ENCODE assay signal across 8 cellular contexts in the genomic region with DNA sequence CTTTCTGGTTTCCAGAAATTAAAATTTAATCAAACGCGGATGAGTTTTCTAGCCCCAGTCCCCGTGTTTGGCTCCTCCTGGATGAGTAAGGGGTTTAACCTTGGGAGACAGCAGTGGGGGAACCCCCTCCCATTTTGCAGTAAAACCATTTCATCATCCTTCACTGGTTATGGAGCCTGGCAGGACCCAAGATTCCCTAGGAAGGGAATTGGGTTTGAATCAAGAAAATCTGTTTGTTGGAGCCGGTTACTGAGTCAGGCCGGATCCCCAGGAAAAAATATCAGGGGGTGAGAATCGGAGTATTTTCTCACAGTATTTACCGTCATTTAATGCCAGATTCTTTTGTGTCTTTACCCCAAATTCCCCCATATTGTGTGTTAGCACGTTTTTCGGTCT. TPM values are rescaled to one million over a fixed set of nuclear protein-coding genes. Genes with fewer than 3 reads are reported as not detected.
A peak's percentile ranks its signal among the peaks of the same experiment; 100 is the strongest.
DNase-seq lines count a peak whose midpoint lies in the region; ATAC-seq and TF ChIP-seq lines count a peak whose summit lies in the region.

No MANE protein-coding gene starts in this region.

- WGBS in adrenal gland, 4 donors, result 0 to 1% (median 0%) methylated on average over 9 of the region's 9 CpGs
- whole genome bisulfite sequencing in liver, result 1% methylated on average over 9 of the region's 9 CpGs
- WGBS in tibial nerve, 2 donors, result 0% methylated on average over 9 of the region's 9 CpGs

- TF ChIP-seq CTCF in adrenal gland (IDR thresholded peaks at IDR 0.05) (no peak), liver (IDR thresholded peaks at IDR 0.05; ENCODE audit: low read depth, low read length, missing input control) (no peak), tibial nerve (IDR thresholded peaks at IDR 0.05) (no peak)

- no peaks in the 10 kb centered on the region for H3K27me3 Mint-ChIP-seq in activated naive CD4-positive, alpha-beta T cell treated with anti-CD3 and anti-CD28 coated beads for 36 hours (ENCODE audit: low read depth)

- H3K4me3 Mint-ChIP-seq in activated naive CD4-positive, alpha-beta T cell treated with anti-CD3 and anti-CD28 coated beads for 36 hours, result peak overlapping the region; percentile 95

- TF ChIP-seq POLR2A in adrenal gland (IDR thresholded peaks at IDR 0.05) (no peak), tibial nerve (IDR thresholded peaks at IDR 0.05) (no peak)

- H3K9me3 ChIP-seq in adrenal gland (replicated peaks in 1 of 3) (no peaks in the 10 kb centered on the region), liver (ENCODE audit: control insufficient read depth in 4 of 4, low read length in 3 of 4) (no peaks in the 10 kb centered on the region), tibial nerve (no peaks in the 10 kb centered on the region)

- H3K9me3 Mint-ChIP-seq in activated naive CD4-positive, alpha-beta T cell treated with anti-CD3 and anti-CD28 coated beads for 36 hours, result no peaks in the 10 kb centered on the region

- H3K36me3 ChIP-seq in adrenal gland (replicated peaks in 1 of 2) (no peaks in the 10 kb centered on the region), liver (ENCODE audit: control insufficient read depth in 4 of 4, insufficient read depth in 3 of 4, low read depth in 1 of 4, low read length in 3 of 4) (no peaks in the 10 kb centered on the region), tibial nerve (peaks cover 0 to 3% (median 0%) of the 10 kb centered on the region in 3 donors)

- H3K4me1 ChIP-seq in adrenal gland (replicated peaks in 1 of 2) (peaks cover 37 to 51% of the 10 kb centered on the region in 2 donors), liver (ENCODE audit: control insufficient read depth in 4 of 4, insufficient read depth in 4 of 4, low read length in 3 of 4) (peaks cover 11 to 38% (median 28%) of the 10 kb centered on the region in 4 donors), tibial nerve (peaks cover 0 to 58% (median 23%) of the 10 kb centered on the region in 4 donors)

- no peak for TF ChIP-seq RAD21 in liver (IDR thresholded peaks at IDR 0.05)

- H3K9ac ChIP-seq in liver (ENCODE audit: low read depth in 1 of 2, low read length in 2 of 2), result peak overlapping the region; percentile 65 to 83

- H3K27ac ChIP-seq in adrenal gland, result peak overlapping the region; percentile 88 to 99 (median 96)
- H3K27ac ChIP-seq in liver (ENCODE audit: low read depth in 1 of 2, low read length in 2 of 2), result peak overlapping the region; percentile 88 to 93
- peak overlapping the region; percentile 72 to 99 (median 97) for H3K27ac ChIP-seq in tibial nerve

- DNase-seq in activated naive CD4-positive, alpha-beta T cell treated with anti-CD3 and anti-CD28 coated beads for 36 hours, result peak; percentile 34
- no peak for DNase-seq in activated naive CD4-positive, alpha-beta T cell (lab: John Stamatoyannopoulos, UW)
- DNase-seq in adrenal gland (peak in 2 of 7 donors; percentile 19 to 22), tibial nerve (ENCODE audit: low spot score in 2 of 2) (no peak), GF-D8 (lab: John Stamatoyannopoulos, UW) (no peak)

- TF ChIP-seq EP300 in tibial nerve (IDR thresholded peaks at IDR 0.05), result no peak

- CTCF ChIA-PET in activated naive CD4-positive, alpha-beta T cell treated with anti-CD3 and anti-CD28 coated beads for 36 hours (lab: Charles Lee), result no interaction called here

- H3K27ac Mint-ChIP-seq in activated naive CD4-positive, alpha-beta T cell treated with anti-CD3 and anti-CD28 coated beads for 36 hours, result peak overlapping the region; percentile 96

- H3K4me3 ChIP-seq in adrenal gland, result peak overlapping the region; percentile 28 to 91 (median 71)
- H3K4me3 ChIP-seq in liver (ENCODE audit: low read depth in 1 of 3, low read length in 3 of 3), result peak overlapping the region; percentile 80 to 99 (median 90)
- peak overlapping the region; percentile 67 to 99 (median 96) for H3K4me3 ChIP-seq in tibial nerve

- H3K36me3 Mint-ChIP-seq in activated naive CD4-positive, alpha-beta T cell treated with anti-CD3 and anti-CD28 coated beads for 36 hours (ENCODE audit: low read depth), result peaks cover 23% of the 10 kb centered on the region

- peaks cover 63% of the 10 kb centered on the region for H3K4me1 Mint-ChIP-seq in activated naive CD4-positive, alpha-beta T cell treated with anti-CD3 and anti-CD28 coated beads for 36 hours (ENCODE audit: low read depth)

- ATAC-seq in HG03378 (IDR thresholded peaks at IDR 0.05; ENCODE audit: unreplicated experiment) (no peak), GM18858 (IDR thresholded peaks at IDR 0.05; ENCODE audit: unreplicated experiment) (no peak)

- H3K27me3 ChIP-seq in adrenal gland (no peaks in the 10 kb centered on the region), liver (ENCODE audit: control insufficient read depth in 4 of 4, insufficient read depth in 4 of 4, low read length in 3 of 4) (no peaks in the 10 kb centered on the region), tibial nerve (no peaks in the 10 kb centered on the region)

- intact Hi-C loops in activated naive CD4-positive, alpha-beta T cell treated with anti-CD3 and anti-CD28 coated beads for 36 hours (cut with micrococcal nuclease), result loop anchor here (1.0 to 10.0 kb wide), 6 partner anchors 15 to 1431 kb away; partner anchors contain the start of genes OSER1, SRSF6 and TOMM34
- intact Hi-C loops in adrenal gland (cut with DNase I), result no loop called here

TF ChIP-seq in liver, 16 proteins besides CTCF, POLR2A, EP300 and RAD21 (continues in another document):
- TF ChIP-seq FOXA1 (IDR thresholded peaks at IDR 0.05) (no peak), TAF1 (conservative IDR thresholded peaks at IDR 0.05) (no peak), SP1 (IDR thresholded peaks at IDR 0.05) (no peak), YY1 (IDR thresholded peaks at IDR 0.05) (no peak), JUND (IDR thresholded peaks at IDR 0.05) (no peak), GABPA (IDR thresholded peaks at IDR 0.05 in 1 of 2, conservative IDR thresholded peaks at IDR 0.05 in 1 of 2) (no peak), HNF4A (conservative IDR thresholded peaks at IDR 0.05) (no peak), FOXA2 (IDR thresholded peaks at IDR 0.05) (no peak), RXRA (IDR thresholded peaks at IDR 0.05) (no peak), MAX (IDR thresholded peaks at IDR 0.05) (no peak)
- TF ChIP-seq, protein P1, sequence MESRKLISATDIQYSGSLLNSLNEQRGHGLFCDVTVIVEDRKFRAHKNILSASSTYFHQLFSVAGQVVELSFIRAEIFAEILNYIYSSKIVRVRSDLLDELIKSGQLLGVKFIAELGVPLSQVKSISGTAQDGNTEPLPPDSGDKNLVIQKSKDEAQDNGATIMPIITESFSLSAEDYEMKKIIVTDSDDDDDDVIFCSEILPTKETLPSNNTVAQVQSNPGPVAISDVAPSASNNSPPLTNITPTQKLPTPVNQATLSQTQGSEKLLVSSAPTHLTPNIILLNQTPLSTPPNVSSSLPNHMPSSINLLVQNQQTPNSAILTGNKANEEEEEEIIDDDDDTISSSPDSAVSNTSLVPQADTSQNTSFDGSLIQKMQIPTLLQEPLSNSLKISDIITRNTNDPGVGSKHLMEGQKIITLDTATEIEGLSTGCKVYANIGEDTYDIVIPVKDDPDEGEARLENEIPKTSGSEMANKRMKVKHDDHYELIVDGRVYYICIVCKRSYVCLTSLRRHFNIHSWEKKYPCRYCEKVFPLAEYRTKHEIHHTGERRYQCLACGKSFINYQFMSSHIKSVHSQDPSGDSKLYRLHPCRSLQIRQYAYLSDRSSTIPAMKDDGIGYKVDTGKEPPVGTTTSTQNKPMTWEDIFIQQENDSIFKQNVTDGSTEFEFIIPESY (IDR thresholded peaks at IDR 0.05), result no peak
- TF ChIP-seq, protein P2, sequence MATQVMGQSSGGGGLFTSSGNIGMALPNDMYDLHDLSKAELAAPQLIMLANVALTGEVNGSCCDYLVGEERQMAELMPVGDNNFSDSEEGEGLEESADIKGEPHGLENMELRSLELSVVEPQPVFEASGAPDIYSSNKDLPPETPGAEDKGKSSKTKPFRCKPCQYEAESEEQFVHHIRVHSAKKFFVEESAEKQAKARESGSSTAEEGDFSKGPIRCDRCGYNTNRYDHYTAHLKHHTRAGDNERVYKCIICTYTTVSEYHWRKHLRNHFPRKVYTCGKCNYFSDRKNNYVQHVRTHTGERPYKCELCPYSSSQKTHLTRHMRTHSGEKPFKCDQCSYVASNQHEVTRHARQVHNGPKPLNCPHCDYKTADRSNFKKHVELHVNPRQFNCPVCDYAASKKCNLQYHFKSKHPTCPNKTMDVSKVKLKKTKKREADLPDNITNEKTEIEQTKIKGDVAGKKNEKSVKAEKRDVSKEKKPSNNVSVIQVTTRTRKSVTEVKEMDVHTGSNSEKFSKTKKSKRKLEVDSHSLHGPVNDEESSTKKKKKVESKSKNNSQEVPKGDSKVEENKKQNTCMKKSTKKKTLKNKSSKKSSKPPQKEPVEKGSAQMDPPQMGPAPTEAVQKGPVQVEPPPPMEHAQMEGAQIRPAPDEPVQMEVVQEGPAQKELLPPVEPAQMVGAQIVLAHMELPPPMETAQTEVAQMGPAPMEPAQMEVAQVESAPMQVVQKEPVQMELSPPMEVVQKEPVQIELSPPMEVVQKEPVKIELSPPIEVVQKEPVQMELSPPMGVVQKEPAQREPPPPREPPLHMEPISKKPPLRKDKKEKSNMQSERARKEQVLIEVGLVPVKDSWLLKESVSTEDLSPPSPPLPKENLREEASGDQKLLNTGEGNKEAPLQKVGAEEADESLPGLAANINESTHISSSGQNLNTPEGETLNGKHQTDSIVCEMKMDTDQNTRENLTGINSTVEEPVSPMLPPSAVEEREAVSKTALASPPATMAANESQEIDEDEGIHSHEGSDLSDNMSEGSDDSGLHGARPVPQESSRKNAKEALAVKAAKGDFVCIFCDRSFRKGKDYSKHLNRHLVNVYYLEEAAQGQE (IDR thresholded peaks at IDR 0.05), result no peak
- TF ChIP-seq, protein P3, sequence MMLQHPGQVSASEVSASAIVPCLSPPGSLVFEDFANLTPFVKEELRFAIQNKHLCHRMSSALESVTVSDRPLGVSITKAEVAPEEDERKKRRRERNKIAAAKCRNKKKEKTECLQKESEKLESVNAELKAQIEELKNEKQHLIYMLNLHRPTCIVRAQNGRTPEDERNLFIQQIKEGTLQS (IDR thresholded peaks at IDR 0.05), result no peak

RNA-seq across cellular contexts. Expression of gene YWHAB, which starts 0.8 kb away (rescaled TPM):
- total RNA-seq in activated naive CD4-positive, alpha-beta T cell treated with anti-CD3 and anti-CD28 coated beads for 36 hours, result 100 to 1,000 TPM; 245 to 260 TPM
- total RNA-seq in adrenal gland (100 to 1,000 TPM; 109 to 207 (median 152) TPM), liver (10 to 100 TPM; 42.4 to 44.3 TPM), tibial nerve (100 to 1,000 TPM in 1 of 4 donors, 10 to 100 TPM in 3; 97.9 to 119 (median 98.3) TPM)
- polyA plus RNA-seq in adrenal gland (100 to 1,000 TPM in 1 of 3 donors, 10 to 100 TPM in 2; 53.1 to 293 (median 74.4) TPM), liver (10 to 100 TPM; 41.6 to 86.5 TPM)

RNA-seq across cellular contexts. Expression of gene PABPC1L, which starts 23.6 kb away (rescaled TPM):
- 10 to 100 TPM; 71.0 to 72.8 TPM for total RNA-seq in activated naive CD4-positive, alpha-beta T cell treated with anti-CD3 and anti-CD28 coated beads for 36 hours
- 10 to 100 TPM in 5 of 8 donors, 1 to 10 TPM in 3; 2.8 to 31.2 (median 13.1) TPM for total RNA-seq in adrenal gland
- polyA plus RNA-seq in adrenal gland, result 10 to 100 TPM in 2 of 3 donors, 1 to 10 TPM in 1; 3.9 to 90.3 (median 69.5) TPM
- total RNA-seq in liver, result 10 to 100 TPM in 1 of 2 donors, 1 to 10 TPM in 1; 4.7 to 21.0 TPM
- polyA plus RNA-seq in liver, result 10 to 100 TPM; 10.6 to 11.3 TPM
- total RNA-seq in tibial nerve, result 10 to 100 TPM; 11.8 to 27.9 (median 16.0) TPM
